In genomic region chr14:30623412-30624131, GRCh38 we compare ENCODE assay signal across 9 cellular contexts. TPM values are rescaled to one million over a fixed set of nuclear protein-coding genes. Genes with fewer than 3 reads are reported as not detected.
DNase-seq lines count a peak whose midpoint lies in the region; ATAC-seq and TF ChIP-seq lines count a peak whose summit lies in the region.
"Had no signal": no experiment of that assay in that cellular context is flagged by ENCODE, and none has a peak within 500 bp of the region (broad histone marks: within the 10 kb centered on the region; RNA-seq: fewer than 3 reads in every experiment).

No MANE protein-coding gene starts in this region.

- H3K4me3 ChIP-seq in DOHH2 (ENCODE audit: low read length) (peak overlapping the region; percentile 99), PC-9 (peak overlapping the region; percentile 82), epithelial cell of esophagus (ENCODE audit: low read length) (peak overlapping the region; percentile 93), parathyroid adenoma (ENCODE audit: low read depth, low read length) (peak overlapping the region; percentile 85)

- H3K27ac ChIP-seq in DOHH2 (ENCODE audit: low read depth, low read length) (no peak overlapping the region), PC-9 (no peak overlapping the region), parathyroid adenoma (no peak overlapping the region)

- H3K4me2 ChIP-seq in DOHH2 (ENCODE audit: low read length) (peak overlapping the region; percentile 77), PC-9 (peak overlapping the region; percentile 93), parathyroid adenoma (ENCODE audit: low read length) (peak overlapping the region; percentile 70)

- intact Hi-C loops in PC-9 (cut with micrococcal nuclease; ENCODE audit: unreplicated experiment) = no loop called here

- H3K9me3 ChIP-seq in DOHH2 (ENCODE audit: control insufficient read depth, insufficient read depth, low read length) (no peaks in the 10 kb centered on the region), PC-9 (ENCODE audit: insufficient read depth, low read depth) (no peaks in the 10 kb centered on the region), parathyroid adenoma (ENCODE audit: control insufficient read depth, low read length) (no peaks in the 10 kb centered on the region)

- TF ChIP-seq CTCF in DOHH2 (IDR thresholded peaks at IDR 0.05; ENCODE audit: low read depth, low read length, poor library complexity, severe bottlenecking) (no peak), PC-9 (conservative IDR thresholded peaks at IDR 0.05) (no peak), epithelial cell of esophagus (IDR thresholded peaks at IDR 0.05; ENCODE audit: insufficient read depth, low read depth, low read length, missing control alignments) (no peak), parathyroid adenoma (IDR thresholded peaks at IDR 0.05) (no peak)

- H4K20me1 ChIP-seq in DOHH2 (ENCODE audit: control insufficient read depth, insufficient read depth, low read depth, low read length) (no peaks in the 10 kb centered on the region), PC-9 (ENCODE audit: insufficient read depth) (no peaks in the 10 kb centered on the region)

- CTCF ChIA-PET in PC-9 (lab: Charles Lee) = no interaction called here

- H3K36me3 ChIP-seq in DOHH2 (ENCODE audit: control insufficient read depth, low read length) (peaks cover 26% of the 10 kb centered on the region), PC-9 (ENCODE audit: low read depth) (peaks cover under 1% of the 10 kb centered on the region; the same call in 1 of the 2 replicates), parathyroid adenoma (ENCODE audit: control insufficient read depth, insufficient read depth, low read length) (no peaks in the 10 kb centered on the region)

- H3K9ac ChIP-seq in parathyroid adenoma = no peak overlapping the region

- no peak overlapping the region for H2AFZ ChIP-seq in PC-9
- H2AFZ ChIP-seq in parathyroid adenoma = no peak overlapping the region

- POLR2A ChIA-PET in PC-9 (lab: Charles Lee; ENCODE audit: unreplicated experiment) = no interaction called here

- H3K9me2 ChIP-seq in DOHH2 (replicated peaks; ENCODE audit: control insufficient read depth, low read length) = no peaks in the 10 kb centered on the region
- H3K9me2 ChIP-seq in PC-9 (ENCODE audit: insufficient read depth) = no peaks in the 10 kb centered on the region

- H3K4me1 ChIP-seq in DOHH2 (ENCODE audit: control insufficient read depth, low read length) (peaks cover 43% of the 10 kb centered on the region), PC-9 (replicated peaks; ENCODE audit: insufficient read depth) (peaks cover 12% of the 10 kb centered on the region), parathyroid adenoma (peaks cover 3% of the 10 kb centered on the region)

- H3K79me2 ChIP-seq in DOHH2 (ENCODE audit: control insufficient read depth, low read length) (peaks cover 62% of the 10 kb centered on the region), PC-9 (ENCODE audit: low read depth) (peaks cover 54% of the 10 kb centered on the region), parathyroid adenoma (peaks cover 32% of the 10 kb centered on the region)

- no TSS peak for BruUV-seq in PC-9 (replicated peaks; lab: Mats Ljungman, UMichigan)

- ATAC-seq in GM21576 (IDR thresholded peaks at IDR 0.05; ENCODE audit: unreplicated experiment) (no peak), GM19328 (IDR thresholded peaks at IDR 0.05; ENCODE audit: unreplicated experiment) (no peak)

- H3K27me3 ChIP-seq in DOHH2 (ENCODE audit: control insufficient read depth, low read length) = no peaks in the 10 kb centered on the region
- no peaks in the 10 kb centered on the region for H3K27me3 ChIP-seq in PC-9 (ENCODE audit: insufficient read depth, low read depth)
- H3K27me3 ChIP-seq in parathyroid adenoma (ENCODE audit: control insufficient read depth, insufficient read depth, low read length) = no peaks in the 10 kb centered on the region

- H3F3A ChIP-seq in DOHH2 (ENCODE audit: control insufficient read depth, insufficient read depth) (peaks cover 25% of the 10 kb centered on the region), PC-9 (ENCODE audit: insufficient read depth, low read depth) (peaks cover 8% of the 10 kb centered on the region)

- DNase-seq in PC-9 (no peak), epithelial cell of esophagus (ENCODE audit: low read depth) (no peak)
- DNase-seq in activated effector memory CD4-positive, alpha-beta T cell treated with anti-CD3 and anti-CD28 coated beads, Interleukin-2, amount 50 U/mL, for 16 hours = no peak
- DNase-seq in activated CD8-positive, alpha-beta memory T cell treated with anti-CD3 and anti-CD28 coated beads, Interleukin-2, amount 50 U/mL, for 4 hours = no peak
- DNase-seq: cortex of kidney had no signal

RNA-seq across cellular contexts. Expression of gene SCFD1, which starts 1.5 kb away (rescaled TPM):
- 38.1 and 43.2 TPM in 2 replicates for total RNA-seq in PC-9 (2021)
